8 cellular contexts compared by ENCODE assay signal in genomic region chrX:30865020-30865419, GRCh38. TPM values are rescaled to one million over a fixed set of nuclear protein-coding genes. Genes with fewer than 3 reads are reported as not detected.
DNase-seq lines count a peak whose midpoint lies in the region; ATAC-seq, FAIRE-seq and TF ChIP-seq lines count a peak whose summit lies in the region.

No MANE protein-coding gene starts in this region.

- no peak overlapping the region for H2BK15ac ChIP-seq in IMR-90 (ENCODE audit: low read depth, low read length)

- peaks cover 6% of the 10 kb centered on the region for H3K27me3 Mint-ChIP-seq in MCF 10A (ENCODE audit: insufficient read depth, unreplicated experiment)

- no peak overlapping the region for H3K27ac Mint-ChIP-seq in MCF 10A (ENCODE audit: low read depth, unreplicated experiment)

- peak; percentile 70 for DNase-seq in MCF 10A (ENCODE audit: unreplicated experiment)
- DNase-seq in breast epithelium (ENCODE audit: low spot score in 2 of 2), result no peak
- no peak for DNase-seq in IMR-90
- peak; percentile 20 for DNase-seq in choroid plexus epithelial cell (ENCODE audit: low read depth)
- DNase-seq in small intestine, result peak; percentile 12
- DNase-seq in NCI-H1436 (lab: John Stamatoyannopoulos, UW), result no peak
- DNase-seq in NCI-H510A treated with DMSO at 0.1 percent for 48 hours (lab: John Stamatoyannopoulos, UW), result no peak

- no peak overlapping the region for H2BK120ac ChIP-seq in IMR-90 (ENCODE audit: low read depth, low read length)

- H3K9me3 Mint-ChIP-seq in MCF 10A (ENCODE audit: unreplicated experiment), result no peaks in the 10 kb centered on the region

- H3K4me1 ChIP-seq in breast epithelium (no peaks in the 10 kb centered on the region), IMR-90 (ENCODE audit: control insufficient read depth, insufficient read depth, low read length) (peaks cover 2% of the 10 kb centered on the region; the same call in 1 of the 2 replicates), small intestine (ENCODE audit: control insufficient read depth in 2 of 2, insufficient read depth in 1 of 2, low read depth in 1 of 2, low read length in 1 of 2) (no peaks in the 10 kb centered on the region)

- POLR2A ChIA-PET in MCF 10A (lab: Yijun Ruan, JAX), result interaction anchor here (0.7 to 1.6 kb wide), 2 partner anchors 11 to 30 kb away, joined by 4 to 6 read pairs; no protein-coding TSS in a partner anchor
- POLR2A ChIA-PET in IMR-90 (lab: Charles Lee; ENCODE audit: unreplicated experiment), result interaction anchor here (0.5 to 0.6 kb wide), 2 partner anchors 32 to 1980 kb away, joined by 3 to 13 read pairs; no protein-coding TSS in a partner anchor

- H4K20me1 ChIP-seq in IMR-90 (ENCODE audit: insufficient read depth, low read length), result no peaks in the 10 kb centered on the region

- TF ChIP-seq POLR2A in breast epithelium (IDR thresholded peaks at IDR 0.05), result no peak
- TF ChIP-seq POLR2A in IMR-90 (IDR thresholded peaks at IDR 0.05; ENCODE audit: low read depth, low read length), result no peak

- no peak overlapping the region for H3K4ac ChIP-seq in IMR-90 (ENCODE audit: low read depth, low read length)

- BruUV-seq in MCF 10A (replicated peaks; lab: Mats Ljungman, UMichigan) (no TSS peak), IMR-90 (replicated peaks; lab: Mats Ljungman, UMichigan) (no TSS peak)

- H3K4me2 ChIP-seq in IMR-90 (ENCODE audit: low read depth, low read length), result no peak overlapping the region

- CTCF ChIA-PET in MCF 10A (lab: Yijun Ruan, JAX) (interaction anchor here (0.6 to 2.2 kb wide), 5 partner anchors 10 to 793 kb away, joined by 3 to 5 read pairs (median 4); no protein-coding TSS in a partner anchor), IMR-90 (lab: Yijun Ruan, JAX) (interaction anchor here (1.4 kb wide), 1 partner anchor 11 kb away, joined by 4 read pairs; no protein-coding TSS in a partner anchor)

- no peaks in the 10 kb centered on the region for H3K79me1 ChIP-seq in IMR-90 (ENCODE audit: low read depth in 1 of 2, low read length in 2 of 2)

- no peak overlapping the region for H2AK5ac ChIP-seq in IMR-90 (ENCODE audit: low read depth, low read length)

- intact Hi-C loops in MCF 10A (cut with micrococcal nuclease) (no loop called here), breast epithelium (cut with DNase I; ENCODE audit: low total_unique reads) (no loop called here), IMR-90 (cut with micrococcal nuclease) (no loop called here)

- no peak overlapping the region for H3K18ac ChIP-seq in IMR-90 (ENCODE audit: low read depth, low read length)

- H3K14ac ChIP-seq in IMR-90 (replicated peaks; ENCODE audit: low read depth, low read length), result no peak overlapping the region

- TF ChIP-seq CTCF in MCF 10A (IDR thresholded peaks at IDR 0.05; ENCODE audit: unreplicated experiment) (peak; percentile 26), breast epithelium (IDR thresholded peaks at IDR 0.05) (no peak), IMR-90 (conservative IDR thresholded peaks at IDR 0.05; ENCODE audit: low read depth, low read length) (0 out of 2 replicates have a peak, but pooled peaks have one; percentile 10), choroid plexus epithelial cell (conservative IDR thresholded peaks at IDR 0.05; ENCODE audit: low read depth, low read length) (peak; percentile 32)

- H3K27ac ChIP-seq in breast epithelium (no peak overlapping the region), IMR-90 (ENCODE audit: insufficient read depth, low read length) (no peak overlapping the region), small intestine (ENCODE audit: low read depth in 1 of 2, low read length in 1 of 2) (no peak overlapping the region)

- WGBS in IMR-90 (ENCODE audit: extremely low coverage in 2 of 2, insufficient read length in 1 of 2), 2 experiments, result no CpG with 5 or more reads among the region's 3 CpGs
- 58 to 68% (median 62%) methylated on average over 3 of the region's 3 CpGs for whole genome bisulfite sequencing in small intestine, 3 donors

- H3K4me3 Mint-ChIP-seq in MCF 10A (ENCODE audit: unreplicated experiment), result no peak overlapping the region

- H3K56ac ChIP-seq in IMR-90 (ENCODE audit: extremely low read depth, insufficient read depth, low read length), result no peak overlapping the region

- peaks cover 32% of the 10 kb centered on the region for H3K36me3 Mint-ChIP-seq in MCF 10A (ENCODE audit: insufficient read depth, unreplicated experiment)

- H3K27me3 ChIP-seq in breast epithelium (peaks cover 0 to 3% of the 10 kb centered on the region in 2 donors), IMR-90 (ENCODE audit: control insufficient read depth, insufficient read depth, low read length) (no peaks in the 10 kb centered on the region), small intestine (ENCODE audit: control insufficient read depth in 2 of 2, insufficient read depth in 2 of 2, low read length in 2 of 2) (no peaks in the 10 kb centered on the region)

- H3K9me3 ChIP-seq in breast epithelium, result no peaks in the 10 kb centered on the region
- no peaks in the 10 kb centered on the region for H3K9me3 ChIP-seq in IMR-90 (ENCODE audit: control insufficient read depth, insufficient read depth, low read length)
- no peaks in the 10 kb centered on the region for H3K9me3 ChIP-seq in small intestine (ENCODE audit: control insufficient read depth, low read depth)

- H3K4me3 ChIP-seq in breast epithelium (no peak overlapping the region), IMR-90 (ENCODE audit: insufficient read depth, low read depth, low read length) (no peak overlapping the region), choroid plexus epithelial cell (ENCODE audit: low read depth, low read length) (no peak overlapping the region), small intestine (ENCODE audit: low read depth in 1 of 2, low read length in 2 of 2) (no peak overlapping the region)

- no peaks in the 10 kb centered on the region for H3K9me1 ChIP-seq in IMR-90 (ENCODE audit: insufficient read depth, low read length)

- no peak for TF ChIP-seq RAD21 in IMR-90 (IDR thresholded peaks at IDR 0.05; ENCODE audit: low read length)

- no peaks in the 10 kb centered on the region for H3K4me1 Mint-ChIP-seq in MCF 10A (ENCODE audit: insufficient read depth, unreplicated experiment)

- no peak overlapping the region for H4K91ac ChIP-seq in IMR-90 (ENCODE audit: insufficient read depth, low read depth, low read length)

- no peak for FAIRE-seq in small intestine (lab: Jason Lieb, UNC)

- H4K8ac ChIP-seq in IMR-90 (ENCODE audit: low read depth in 2 of 2, low read length in 2 of 2), result no peak overlapping the region

- no peak overlapping the region for H2AFZ ChIP-seq in IMR-90 (replicated peaks; ENCODE audit: low read length, poor library complexity)

- no peak overlapping the region for H2AK9ac ChIP-seq in IMR-90 (replicated peaks; ENCODE audit: low read depth, low read length, poor library complexity)

- H3K9ac ChIP-seq in IMR-90 (ENCODE audit: low read depth, low read length), result no peak overlapping the region

- no peak overlapping the region for H3K23ac ChIP-seq in IMR-90 (ENCODE audit: low read depth, low read length)

- H4K5ac ChIP-seq in IMR-90 (ENCODE audit: low read depth, low read length), result 0 out of 2 replicates have a peak overlapping the region, but pooled peaks have one; percentile 31

- no peak overlapping the region for H2BK5ac ChIP-seq in IMR-90 (ENCODE audit: low read depth, low read length, poor library complexity, severe bottlenecking)

- H3K36me3 ChIP-seq in breast epithelium, result no peaks in the 10 kb centered on the region
- no peaks in the 10 kb centered on the region for H3K36me3 ChIP-seq in IMR-90 (ENCODE audit: control insufficient read depth, insufficient read depth, low read length)
- no peaks in the 10 kb centered on the region for H3K36me3 ChIP-seq in small intestine (ENCODE audit: control insufficient read depth in 2 of 2, insufficient read depth in 2 of 2, low read length in 2 of 2)

- no peak overlapping the region for H2BK20ac ChIP-seq in IMR-90 (ENCODE audit: low read depth, low read length)

- dilution Hi-C loops in IMR-90 (cut with HindIII; ENCODE audit: low sequenced_read_pairs, unreplicated experiment), result no loop called here

- ATAC-seq in IMR-90 (ENCODE audit: low read depth), result no peak
- ATAC-seq in GM19324 (IDR thresholded peaks at IDR 0.05; ENCODE audit: low FRiP score, unreplicated experiment), result no peak

- in situ Hi-C loops in IMR-90 (cut with MboI; ENCODE audit: low sequenced_read_pairs), result no loop called here

TF ChIP-seq in IMR-90, 13 proteins besides CTCF, POLR2A, EP300 and RAD21:
- TF ChIP-seq MXI1 (IDR thresholded peaks at IDR 0.05; ENCODE audit: borderline replicate concordance, low read depth, low read length), result no peak
TF ChIP-seq in IMR-90: peak in this region for 0.

RNA-seq across cellular contexts. Expression of gene TAB3, which starts 24.0 kb away (rescaled TPM):
- total RNA-seq in MCF 10A (2022) (27.5 and 28.4 TPM in 2 replicates), breast epithelium (10 to 100 TPM; 20.6 to 40.5 (median 27.2) TPM), IMR-90 (2012; rRNA removed) (4.7 and 6.1 TPM in 2 replicates)
- polyA plus RNA-seq in IMR-90 (2012; rRNA removed) (6.0 and 6.4 TPM in 2 replicates), small intestine (1 to 10 TPM; 5.4 to 8.3 (median 7.4) TPM)
- 2.3 and 3.2 TPM in 2 replicates for polyA plus RNA-seq in IMR-90 (2012; cell fraction: cytosol; rRNA removed)
- polyA plus RNA-seq in IMR-90 (2012; cell fraction: nucleus; rRNA removed; ENCODE audit: low replicate concordance), result 4.3 and 21.7 TPM in 2 replicates

Comparison
In these comparisons a context has a peak if more than half of its experiments do, and no peak if none do; other contexts are left out.
1. DNase-seq: peak in MCF 10A (single experiment), choroid plexus epithelial cell (single experiment) and small intestine (single experiment); none in breast epithelium (0 of 2), IMR-90 (single experiment), NCI-H1436 (single experiment) and NCI-H510A treated with DMSO at 0.1 percent for 48 hours (single experiment).
2. CTCF ChIP-seq: peak in MCF 10A (single experiment), IMR-90 (single experiment) and choroid plexus epithelial cell (single experiment); none in breast epithelium (0 of 3).